8 cellular contexts compared by ENCODE assay signal in the genomic region with DNA sequence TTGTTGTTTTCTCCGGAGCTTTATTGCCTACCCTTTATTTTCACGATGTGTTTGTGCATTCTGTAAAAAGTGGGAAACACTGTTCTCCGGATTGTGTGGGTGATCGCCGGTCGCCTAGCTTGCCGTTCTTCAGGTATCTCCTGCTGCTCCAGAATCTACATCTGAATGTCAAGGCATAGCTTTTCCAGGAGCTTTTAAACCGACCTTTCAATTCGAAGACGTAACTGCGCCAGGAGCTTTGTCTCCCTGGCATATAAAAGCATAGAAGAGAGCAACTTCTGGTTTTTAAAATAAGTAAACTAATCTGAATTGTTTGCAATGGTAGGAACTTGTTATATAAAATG.
A peak's percentile ranks its signal among the peaks of the same experiment; 100 is the strongest.
DNase-seq lines count a peak whose midpoint lies in the region; ATAC-seq and TF ChIP-seq lines count a peak whose summit lies in the region.

No MANE protein-coding gene starts in this region.

- H3K79me2 ChIP-seq in parathyroid adenoma, result no peaks in the 10 kb centered on the region

- H3K4me3 ChIP-seq in CD4-positive, CD25-positive, alpha-beta regulatory T cell (ENCODE audit: low read depth, low read length), result peak overlapping the region; percentile 93
- H3K4me3 ChIP-seq in fibroblast of villous mesenchyme (ENCODE audit: low read depth, low read length), result peak overlapping the region; percentile 60
- peak overlapping the region; percentile 61 for H3K4me3 ChIP-seq in parathyroid adenoma (ENCODE audit: low read depth, low read length)
- H3K4me3 ChIP-seq in WERI-Rb-1 (ENCODE audit: low read depth, low read length), result no peak overlapping the region

- CTCF ChIA-PET in activated B cell treated with CpG ODN at 0.5 μM for 24 hours (lab: Charles Lee), result interaction anchor here (0.8 to 1.8 kb wide), 6 partner anchors 9 to 413 kb away, joined by 3 to 12 read pairs (median 4); a partner anchor contains a TSS

- DNase-seq in CD4-positive, CD25-positive, alpha-beta regulatory T cell, result no peak
- no peak for DNase-seq in activated B cell treated with CpG ODN at 0.5 μM for 24 hours
- no peak for DNase-seq in fibroblast of villous mesenchyme (ENCODE audit: low read depth)
- no peak for DNase-seq in posterior vena cava (ENCODE audit: low spot score)
- no peak for DNase-seq in WERI-Rb-1

- H2AFZ ChIP-seq in parathyroid adenoma, result peak overlapping the region; percentile 82

- POLR2A ChIA-PET in activated B cell treated with CpG ODN at 0.5 μM for 24 hours (lab: Charles Lee), result interaction anchor here (0.8 to 20.1 kb wide), 38 partner anchors 11 to 1710 kb away, joined by 3 to 1229 read pairs (median 10); a partner anchor contains a TSS

- peak overlapping the region; percentile 87 for H3K27ac ChIP-seq in CD4-positive, CD25-positive, alpha-beta regulatory T cell (ENCODE audit: insufficient read depth, low read length, poor library complexity, severe bottlenecking)
- peak overlapping the region; percentile 74 for H3K27ac ChIP-seq in parathyroid adenoma
- no peak overlapping the region for H3K27ac ChIP-seq in WERI-Rb-1

- intact Hi-C loops in activated B cell treated with CpG ODN at 0.5 μM for 24 hours (cut with micrococcal nuclease) (loop anchor here (1.0 kb wide), 2 partner anchors 8 to 16 kb away; a partner anchor contains a TSS), posterior vena cava (cut with DNase I) (no loop called here)

- ATAC-seq in CD4-positive, CD25-positive, alpha-beta regulatory T cell (ENCODE audit: low read depth in 2 of 2), result no peak
- ATAC-seq in activated B cell treated with CpG ODN at 0.5 μM for 24 hours (ENCODE audit: low read depth) (no peak), GM21723 (IDR thresholded peaks at IDR 0.05; ENCODE audit: unreplicated experiment) (no peak), GM18873 (IDR thresholded peaks at IDR 0.05; ENCODE audit: low FRiP score, unreplicated experiment) (no peak)

- H3K4me3 Mint-ChIP-seq in CD4-positive, CD25-positive, alpha-beta regulatory T cell, result peak overlapping the region; percentile 88 to 96 (median 96)
- peak overlapping the region; percentile 98 for H3K4me3 Mint-ChIP-seq in activated B cell treated with CpG ODN at 0.5 μM for 24 hours

- H3K27me3 ChIP-seq in CD4-positive, CD25-positive, alpha-beta regulatory T cell (ENCODE audit: control insufficient read depth, insufficient read depth, low read length), result no peaks in the 10 kb centered on the region
- H3K27me3 ChIP-seq in parathyroid adenoma (ENCODE audit: control insufficient read depth, insufficient read depth, low read length), result no peaks in the 10 kb centered on the region
- no peaks in the 10 kb centered on the region for H3K27me3 ChIP-seq in WERI-Rb-1 (ENCODE audit: insufficient read depth, low read depth, severe bottlenecking)

- no peaks in the 10 kb centered on the region for H3K27me3 Mint-ChIP-seq in CD4-positive, CD25-positive, alpha-beta regulatory T cell
- H3K27me3 Mint-ChIP-seq in activated B cell treated with CpG ODN at 0.5 μM for 24 hours, result no peaks in the 10 kb centered on the region

- H3K4me1 Mint-ChIP-seq in CD4-positive, CD25-positive, alpha-beta regulatory T cell, result peaks cover 23 to 49% (median 33%) of the 10 kb centered on the region in 4 donors
- H3K4me1 Mint-ChIP-seq in activated B cell treated with CpG ODN at 0.5 μM for 24 hours, result peaks cover 25% of the 10 kb centered on the region

- peak overlapping the region; percentile 73 for H3K4me2 ChIP-seq in parathyroid adenoma (ENCODE audit: low read length)

- H3K9ac ChIP-seq in parathyroid adenoma, result no peak overlapping the region

- no peaks in the 10 kb centered on the region for H3K36me3 ChIP-seq in CD4-positive, CD25-positive, alpha-beta regulatory T cell (ENCODE audit: control insufficient read depth, insufficient read depth, low read length)
- H3K36me3 ChIP-seq in parathyroid adenoma (ENCODE audit: control insufficient read depth, insufficient read depth, low read length) (no peaks in the 10 kb centered on the region), WERI-Rb-1 (no peaks in the 10 kb centered on the region)

- no peaks in the 10 kb centered on the region for H3K9me3 Mint-ChIP-seq in CD4-positive, CD25-positive, alpha-beta regulatory T cell
- peaks cover 4% of the 10 kb centered on the region for H3K9me3 Mint-ChIP-seq in activated B cell treated with CpG ODN at 0.5 μM for 24 hours

- H3K27ac Mint-ChIP-seq in CD4-positive, CD25-positive, alpha-beta regulatory T cell, result peak overlapping the region; percentile 88 to 99 (median 95)
- peak overlapping the region; percentile 91 for H3K27ac Mint-ChIP-seq in activated B cell treated with CpG ODN at 0.5 μM for 24 hours

- no peak for TF ChIP-seq CTCF in activated B cell treated with CpG ODN at 0.5 μM for 24 hours (IDR thresholded peaks at IDR 0.05)
- TF ChIP-seq CTCF in fibroblast of villous mesenchyme (IDR thresholded peaks at IDR 0.05; ENCODE audit: insufficient read depth, low read depth, low read length), result no peak
- no peak for TF ChIP-seq CTCF in parathyroid adenoma (IDR thresholded peaks at IDR 0.05)
- no peak for TF ChIP-seq CTCF in WERI-Rb-1 (IDR thresholded peaks at IDR 0.05; ENCODE audit: low read depth, low read length)

- H3K9me3 ChIP-seq in CD4-positive, CD25-positive, alpha-beta regulatory T cell (ENCODE audit: control insufficient read depth in 2 of 2, low read length in 2 of 2), result no peaks in the 10 kb centered on the region
- H3K9me3 ChIP-seq in parathyroid adenoma (ENCODE audit: control insufficient read depth, low read length) (no peaks in the 10 kb centered on the region), WERI-Rb-1 (ENCODE audit: severe bottlenecking) (no peaks in the 10 kb centered on the region)

- no peaks in the 10 kb centered on the region for H3K36me3 Mint-ChIP-seq in CD4-positive, CD25-positive, alpha-beta regulatory T cell
- peaks cover under 1% of the 10 kb centered on the region for H3K36me3 Mint-ChIP-seq in activated B cell treated with CpG ODN at 0.5 μM for 24 hours (ENCODE audit: low read depth)

- peaks cover 25% of the 10 kb centered on the region for H3K4me1 ChIP-seq in CD4-positive, CD25-positive, alpha-beta regulatory T cell (ENCODE audit: control insufficient read depth, insufficient read depth, low read length, poor library complexity, severe bottlenecking)
- H3K4me1 ChIP-seq in parathyroid adenoma, result peaks cover 4% of the 10 kb centered on the region
